ENCODE assay signal across 29 cellular contexts in genomic region chrX:98637451-98637850, GRCh38.
"Had no signal": no experiment of that assay in that cellular context is flagged by ENCODE, and none has a peak within 500 bp of the region (broad histone marks: within the 10 kb centered on the region; RNA-seq: fewer than 3 reads in every experiment).

No MANE protein-coding gene starts in this region.

- ATAC-seq: stimulated activated effector memory CD8-positive, alpha-beta T cell treated with anti-CD3 and anti-CD28 coated beads, Interleukin-12 subunit alpha, Interleukin-12 subunit beta, amount 100 ng/mL, for 72 hours; stimulated activated memory B cell treated with anti-CD40 and anti-IgM and Interleukin-4, amounts not matched to agents 10 μg/mL and 1 μg/mL and 100 μg/mL, for 72 hours; stimulated activated naive B cell treated with anti-CD40 and anti-IgM and Interleukin-4, amounts not matched to agents 10 μg/mL and 1 μg/mL and 100 μg/mL, for 72 hours; stimulated activated naive CD8-positive, alpha-beta T cell treated with anti-CD3 and anti-CD28 coated beads, Interleukin-15, amount 100 ng/mL, for 72 hours; stimulated activated naive CD8-positive, alpha-beta T cell treated with anti-CD3 and anti-CD28 coated beads, Interleukin-15, Interleukin-2, amounts not matched to agents 100 U/mL and 50 U/mL, for 24 hours; upper lobe of right lung had no signal

- H3K9me3 Mint-ChIP-seq: stimulated activated naive CD8-positive, alpha-beta T cell treated with anti-CD3 and anti-CD28 coated beads, Interleukin-15, Interleukin-2, amounts not matched to agents 100 ng/mL and 50 ng/mL, for 24 hours had no signal

- H3K4me1 ChIP-seq: stomach, suprapubic skin, testis, thyroid gland, tibial artery, tibial nerve, transverse colon, upper lobe of left lung, upper lobe of right lung, uterus, vagina had no signal

- H3K4me3 Mint-ChIP-seq: stimulated activated effector memory CD8-positive, alpha-beta T cell treated with anti-CD3 and anti-CD28 coated beads, Interleukin-12 subunit alpha, Interleukin-12 subunit beta, amount 100 ng/mL, for 72 hours; stimulated activated memory B cell treated with anti-CD40 and anti-IgM and Interleukin-4, amounts not matched to agents 10 μg/mL and 1 μg/mL and 100 μg/mL, for 72 hours; stimulated activated naive B cell treated with anti-CD40 and anti-IgM and Interleukin-4, amounts not matched to agents 10 μg/mL and 1 μg/mL and 100 μg/mL, for 72 hours; stimulated activated naive CD8-positive, alpha-beta T cell treated with anti-CD3 and anti-CD28 coated beads, Interleukin-15, amount 100 ng/mL, for 72 hours; stimulated activated naive CD8-positive, alpha-beta T cell treated with anti-CD3 and anti-CD28 coated beads, Interleukin-15, Interleukin-2, amounts not matched to agents 100 ng/mL and 50 ng/mL, for 24 hours; type B pancreatic cell had no signal

- H3K36me3 ChIP-seq: stomach, suprapubic skin, thoracic aorta, thyroid gland, tibial artery, tibial nerve, transverse colon, upper lobe of left lung, upper lobe of right lung, uterus, vagina had no signal

- H3K27ac Mint-ChIP-seq: stimulated activated effector memory CD8-positive, alpha-beta T cell treated with anti-CD3 and anti-CD28 coated beads, Interleukin-12 subunit alpha, Interleukin-12 subunit beta, amount 100 ng/mL, for 72 hours; stimulated activated memory B cell treated with anti-CD40 and anti-IgM and Interleukin-4, amounts not matched to agents 10 μg/mL and 1 μg/mL and 100 μg/mL, for 72 hours; stimulated activated naive B cell treated with anti-CD40 and anti-IgM and Interleukin-4, amounts not matched to agents 10 μg/mL and 1 μg/mL and 100 μg/mL, for 72 hours; stimulated activated naive CD8-positive, alpha-beta T cell treated with anti-CD3 and anti-CD28 coated beads, Interleukin-15, amount 100 ng/mL, for 72 hours; stimulated activated naive CD8-positive, alpha-beta T cell treated with anti-CD3 and anti-CD28 coated beads, Interleukin-15, Interleukin-2, amounts not matched to agents 100 ng/mL and 50 ng/mL, for 24 hours; type B pancreatic cell had no signal

- H3K27me3 Mint-ChIP-seq: stimulated activated memory B cell treated with anti-CD40 and anti-IgM and Interleukin-4, amounts not matched to agents 10 μg/mL and 1 μg/mL and 100 μg/mL, for 72 hours; stimulated activated naive B cell treated with anti-CD40 and anti-IgM and Interleukin-4, amounts not matched to agents 10 μg/mL and 1 μg/mL and 100 μg/mL, for 72 hours; stimulated activated naive CD8-positive, alpha-beta T cell treated with anti-CD3 and anti-CD28 coated beads, Interleukin-15, amount 100 ng/mL, for 72 hours; stimulated activated naive CD8-positive, alpha-beta T cell treated with anti-CD3 and anti-CD28 coated beads, Interleukin-15, Interleukin-2, amounts not matched to agents 100 ng/mL and 50 ng/mL, for 24 hours; type B pancreatic cell had no signal

- H3K9me3 ChIP-seq: stomach, suprapubic skin, testis, thoracic aorta, thyroid gland, transverse colon, upper lobe of left lung, upper lobe of right lung, uterus, vagina had no signal

- DNase-seq: stimulated activated CD4-positive, alpha-beta T cell treated with anti-CD3 and anti-CD28 coated beads, Interleukin-2, amount 100 ng/mL, for 48 hours; stimulated activated CD4-positive, alpha-beta T cell treated with anti-CD3 and anti-CD28 coated beads, Interleukin-4, amount 100 ng/mL, for 1 hour; stimulated activated CD4-positive, alpha-beta T cell treated with anti-CD3 and anti-CD28 coated beads, Interleukin-4, amount 100 ng/mL, for 24 hours; stimulated activated CD4-positive, alpha-beta T cell treated with anti-CD3 and anti-CD28 coated beads, Interleukin-4, amount 100 ng/mL, for 4 hours; stimulated activated CD8-positive, alpha-beta memory T cell treated with anti-CD3 and anti-CD28 coated beads, Interleukin-4, amount 100 ng/mL, for 48 hours; stimulated activated naive B cell treated with anti-CD40 and anti-IgM and Interleukin-4, amounts not matched to agents 10 μg/mL and 1 μg/mL and 100 μg/mL, for 72 hours; stimulated activated naive CD4-positive, alpha-beta T cell; stimulated activated naive CD4-positive, alpha-beta T cell treated with Interleukin-2 at 50 U/mL for 16 hours; stimulated activated naive CD8-positive, alpha-beta T cell treated with anti-CD3 and anti-CD28 coated beads, Interleukin-15, amount 100 ng/mL, for 72 hours; stimulated activated naive CD8-positive, alpha-beta T cell treated with anti-CD3 and anti-CD28 coated beads, Interleukin-15, Interleukin-2, amounts not matched to agents 100 U/mL and 50 U/mL, for 24 hours; stomach; substantia nigra; testis; thyroid gland; tibial artery; transverse colon; trophoblast cell; upper lobe of left lung; upper lobe of right lung; uterus had no signal

- FAIRE-seq: urothelium cell line had no signal

- H3K36me3 Mint-ChIP-seq: stimulated activated effector memory CD8-positive, alpha-beta T cell treated with anti-CD3 and anti-CD28 coated beads, Interleukin-12 subunit alpha, Interleukin-12 subunit beta, amount 100 ng/mL, for 72 hours; stimulated activated memory B cell treated with anti-CD40 and anti-IgM and Interleukin-4, amounts not matched to agents 10 μg/mL and 1 μg/mL and 100 μg/mL, for 72 hours; stimulated activated naive B cell treated with anti-CD40 and anti-IgM and Interleukin-4, amounts not matched to agents 10 μg/mL and 1 μg/mL and 100 μg/mL, for 72 hours had no signal

- H3K27ac ChIP-seq: stomach, suprapubic skin, testis, thoracic aorta, thyroid gland, tibial artery, tibial nerve, transverse colon, upper lobe of left lung, upper lobe of right lung, uterus, vagina had no signal

- H3K4me1 Mint-ChIP-seq: stimulated activated effector memory CD8-positive, alpha-beta T cell treated with anti-CD3 and anti-CD28 coated beads, Interleukin-12 subunit alpha, Interleukin-12 subunit beta, amount 100 ng/mL, for 72 hours; stimulated activated memory B cell treated with anti-CD40 and anti-IgM and Interleukin-4, amounts not matched to agents 10 μg/mL and 1 μg/mL and 100 μg/mL, for 72 hours; stimulated activated naive B cell treated with anti-CD40 and anti-IgM and Interleukin-4, amounts not matched to agents 10 μg/mL and 1 μg/mL and 100 μg/mL, for 72 hours; stimulated activated naive CD8-positive, alpha-beta T cell treated with anti-CD3 and anti-CD28 coated beads, Interleukin-15, amount 100 ng/mL, for 72 hours had no signal

- H3K4me3 ChIP-seq: stomach, suprapubic skin, testis, thoracic aorta, thyroid gland, tibial artery, tibial nerve, transverse colon, upper lobe of left lung, upper lobe of right lung, uterus, vagina had no signal

- H3K27me3 ChIP-seq: stomach, suprapubic skin, testis, thyroid gland, tibial artery, tibial nerve, transverse colon, upper lobe of left lung, upper lobe of right lung, uterus, vagina had no signal
